Comparison of ENCODE assay signal across 8 cellular contexts in the genomic region with DNA sequence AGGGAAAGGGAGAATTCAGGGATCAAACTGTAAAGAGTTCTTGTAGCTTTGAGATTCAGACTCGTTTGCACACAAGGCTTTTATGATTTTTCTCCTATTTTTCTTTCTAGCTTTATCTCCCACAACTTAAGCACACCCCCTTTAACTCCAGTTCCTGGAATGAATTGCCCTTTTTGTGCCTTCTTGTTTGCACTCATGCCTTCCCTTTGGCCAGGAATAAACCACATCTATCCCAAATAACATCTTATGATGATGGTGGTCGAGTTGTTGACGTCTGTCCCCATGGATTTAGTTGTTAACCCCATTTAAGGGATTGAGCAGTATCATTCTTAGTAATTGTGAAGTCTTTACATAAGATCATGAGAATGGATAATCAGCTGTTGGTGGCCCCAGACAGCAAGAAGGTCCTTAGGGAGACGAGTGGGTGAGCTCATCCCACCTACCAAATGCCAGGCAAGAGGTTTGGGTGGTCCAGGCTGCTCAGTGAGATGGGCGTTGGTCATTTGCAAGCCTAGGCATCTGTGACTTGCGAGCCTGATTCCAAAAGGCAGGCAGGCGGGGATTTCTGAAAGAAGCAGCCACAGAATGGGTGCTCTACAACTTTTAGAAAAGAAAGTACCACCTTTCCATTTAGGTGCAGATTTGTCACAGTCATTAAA. TPM values are rescaled to one million over a fixed set of nuclear protein-coding genes. Genes with fewer than 3 reads are reported as not detected.
DNase-seq lines count a peak whose midpoint lies in the region; ATAC-seq, FAIRE-seq and TF ChIP-seq lines count a peak whose summit lies in the region.

No MANE protein-coding gene starts in this region.

- peak overlapping the region; percentile 91 for H3K4me2 ChIP-seq in K562 (ENCODE audit: insufficient read depth, low read length)

- DNase-seq in heart left ventricle (no peak), left cardiac atrium (no peak), K562 (ENCODE audit: extremely low read depth in 1 of 4, low spot score in 3 of 4) (no peak), mesothelial cell of epicardium (ENCODE audit: low spot score in 2 of 2, unreplicated experiment in 2 of 2) (no peak), aorta (no peak), CD1c-positive myeloid dendritic cell (ENCODE audit: extremely low spot score) (no peak), HuH-7 (ENCODE audit: low spot score) (no peak)

- H3K9ac ChIP-seq in K562 (ENCODE audit: insufficient read depth in 1 of 2, low read depth in 2 of 2, low read length in 2 of 2), result peak overlapping the region; percentile 78 to 86

- TF ChIP-seq RAD21 in K562 (CRISPR knock-in tag; conservative IDR thresholded peaks at IDR 0.05 in 1 of 2, IDR thresholded peaks at IDR 0.05 in 1 of 2), result no peak

- H3K4me3 Mint-ChIP-seq in mesothelial cell of epicardium, result peak overlapping the region; percentile 90

- H4K20me1 ChIP-seq in K562 (replicated peaks; ENCODE audit: control insufficient read depth, insufficient read depth, low read length), result peaks cover 38% of the 10 kb centered on the region

- peaks cover 0 to 62% (median 48%) of the 10 kb centered on the region in 12 donors for H3K4me1 ChIP-seq in heart left ventricle
- H3K4me1 ChIP-seq in K562 (replicated peaks in 1 of 2; ENCODE audit: control insufficient read depth in 2 of 2, insufficient read depth in 2 of 2, low read length in 2 of 2), result peaks cover 37% of the 10 kb centered on the region in 2 experiments
- H3K4me1 ChIP-seq in aorta (ENCODE audit: control insufficient read depth in 1 of 2, insufficient read depth in 2 of 2, low read length in 2 of 2), result peaks cover 0 to 1% of the 10 kb centered on the region in 2 donors

- H3K9me3 Mint-ChIP-seq in mesothelial cell of epicardium, result no peaks in the 10 kb centered on the region

- intact Hi-C loops in heart left ventricle (cut with DNase I) (loop anchor here in 1 of 10 donors (10.0 kb wide), 1 partner anchor 297 kb away; the partner anchor contains the start of gene RIPK1), left cardiac atrium (cut with DNase I) (no loop called here), K562 (cut with micrococcal nuclease) (no loop called here), aorta (cut with DNase I) (no loop called here)

- H3K9me3 ChIP-seq in heart left ventricle (no peaks in the 10 kb centered on the region), K562 (replicated peaks; ENCODE audit: control insufficient read depth, insufficient read depth, low read depth, low read length) (no peaks in the 10 kb centered on the region; the same call in 1 of the 2 replicates), aorta (ENCODE audit: control insufficient read depth, low read length) (no peaks in the 10 kb centered on the region)

- POLR2A ChIA-PET in K562 (lab: Yijun Ruan, JAX), result interaction anchor here (0.5 to 10.9 kb wide), 10 partner anchors 9 to 336 kb away, joined by 3 to 151 read pairs (median 4); partner anchors contain the start of gene SERPINB1

- peaks cover 0 to 24% (median 13%) of the 10 kb centered on the region in 9 donors for H3K36me3 ChIP-seq in heart left ventricle
- peaks cover 52% of the 10 kb centered on the region for H3K36me3 ChIP-seq in K562 (ENCODE audit: control insufficient read depth, insufficient read depth, low read length)
- H3K36me3 ChIP-seq in aorta (ENCODE audit: control insufficient read depth in 1 of 2, insufficient read depth in 2 of 2, low read length in 1 of 2), result no peaks in the 10 kb centered on the region

- CTCF ChIA-PET in K562 (lab: Yijun Ruan, JAX; ENCODE audit: low intra/inter-chr PET ratio), result interaction anchor here (0.6 kb wide), 1 partner anchor 184 kb away, joined by 3 read pairs; no protein-coding TSS in a partner anchor

- TF ChIP-seq CTCF in heart left ventricle (IDR thresholded peaks at IDR 0.05), result no peak
- no peak for TF ChIP-seq CTCF in K562 (IDR thresholded peaks at IDR 0.05 in 2 of 3, conservative IDR thresholded peaks at IDR 0.05 in 1 of 3; ENCODE audit: insufficient read depth in 2 of 3, low read depth in 1 of 3, low read length in 3 of 3)
- no peak for TF ChIP-seq CTCF in mesothelial cell of epicardium (IDR thresholded peaks at IDR 0.05; ENCODE audit: unreplicated experiment)

- in situ Hi-C loops in K562 (cut with MboI), result no loop called here

- TSS peak; percentile 40 for BruUV-seq in K562 (replicated peaks; lab: Mats Ljungman, UMichigan)

- ATAC-seq in heart left ventricle (no peak), left cardiac atrium (no peak), K562 (no peak), aorta (ENCODE audit: low FRiP score) (no peak), GM18505 (IDR thresholded peaks at IDR 0.05; ENCODE audit: unreplicated experiment) (no peak)

- H3K4me3 ChIP-seq in heart left ventricle, result peak overlapping the region in 11 of 12 donors; percentile 71 to 94 (median 85)
- H3K4me3 ChIP-seq in K562, result peak overlapping the region; percentile 78
- H3K4me3 ChIP-seq in aorta (ENCODE audit: low read length in 2 of 2), result peak overlapping the region; percentile 63 to 92

- no peak overlapping the region for H2AFZ ChIP-seq in K562 (ENCODE audit: low read depth, low read length)

- peaks cover 42% of the 10 kb centered on the region for H3K4me1 Mint-ChIP-seq in mesothelial cell of epicardium

- TF ChIP-seq EP300 in K562 (IDR thresholded peaks at IDR 0.05; ENCODE audit: low read length), result no peak

- no peaks in the 10 kb centered on the region for H3K27me3 Mint-ChIP-seq in mesothelial cell of epicardium (ENCODE audit: low read depth)

- no peaks in the 10 kb centered on the region for H3K36me3 Mint-ChIP-seq in mesothelial cell of epicardium

- no peak for FAIRE-seq in K562 (lab: Jason Lieb, UNC)

- peaks cover 72% of the 10 kb centered on the region for H3K79me2 ChIP-seq in K562 (ENCODE audit: control insufficient read depth, insufficient read depth, low read length)

- WGBS in heart left ventricle, 4 donors, result 26 to 30% (median 29%) methylated on average over 7 of the region's 7 CpGs
- WGBS in K562 (ENCODE audit: insufficient coverage, low coverage, missing lambda C conversion rate), result 9% methylated on average over 7 of the region's 7 CpGs
- 0 to 6% methylated on average over 7 of the region's 7 CpGs for WGBS in aorta, 2 donors

- peak overlapping the region; percentile 26 for H3K27ac Mint-ChIP-seq in mesothelial cell of epicardium

- TF ChIP-seq POLR2A in heart left ventricle (IDR thresholded peaks at IDR 0.05), result no peak
- TF ChIP-seq POLR2A in K562 (conservative IDR thresholded peaks at IDR 0.05), result no peak
- TF ChIP-seq POLR2A in GM18505 (IDR thresholded peaks at IDR 0.05; ENCODE audit: borderline replicate concordance, extremely low read depth, insufficient read depth, insufficient read length), result no peak

- H3K9me1 ChIP-seq in K562 (ENCODE audit: control insufficient read depth, insufficient read depth, low read length), result no peaks in the 10 kb centered on the region

- H3K27ac ChIP-seq in heart left ventricle (peak overlapping the region in 11 of 12 donors; percentile 3 to 99 (median 97)), K562 (ENCODE audit: extremely low read depth, low read depth, low read length) (no peak overlapping the region; the same call in 1 of the 3 replicates), aorta (ENCODE audit: low read depth in 1 of 2, low read length in 2 of 2) (no peak overlapping the region)

- H3K27me3 ChIP-seq in heart left ventricle, result no peaks in the 10 kb centered on the region
- no peaks in the 10 kb centered on the region for H3K27me3 ChIP-seq in K562 (ENCODE audit: control insufficient read depth in 2 of 2, insufficient read depth in 2 of 2, low read length in 2 of 2)
- H3K27me3 ChIP-seq in aorta (ENCODE audit: control insufficient read depth in 1 of 2, insufficient read depth in 2 of 2, low read length in 1 of 2), result no peaks in the 10 kb centered on the region

RNA-seq across cellular contexts. Expression of gene WRNIP1, which starts 2.3 kb away (rescaled TPM):
- 10 to 100 TPM; 32.1 to 64.1 (median 34.7) TPM for total RNA-seq in heart left ventricle
- 10 to 100 TPM; 32.7 to 39.0 TPM for polyA plus RNA-seq in heart left ventricle
- 10 to 100 TPM; 34.8 to 36.9 TPM for total RNA-seq in left cardiac atrium
- 22.1 and 23.9 TPM in 2 replicates for total RNA-seq in K562 (2011; cell fraction: chromatin; rRNA removed; ENCODE audit: low replicate concordance)
- total RNA-seq in K562 (2011; cell fraction: nucleolus; rRNA removed), result 25.7 and 28.6 TPM in 2 replicates
- total RNA-seq in K562 (2011; cell fraction: nucleoplasm; rRNA removed), result 23.4 and 25.1 TPM in 2 replicates
- total RNA-seq in K562 (2014; rRNA removed), result 57.6 and 66.2 TPM in 2 replicates
- 35.8 and 41.6 TPM in 2 replicates for total RNA-seq in K562 (2014; rRNA removed; fragmentation: Illumina TruSeq; extraction: Trizol)
- total RNA-seq in K562 (2015; rRNA removed; fragmentation: Illumina TruSeq; extraction: Trizol), result 57.9 and 59.8 TPM in 2 replicates
- total RNA-seq in K562 (2021), result 43.6 and 48.6 TPM in 2 replicates
- 38.9 and 44.1 TPM in 2 replicates for polyA plus RNA-seq in K562 (2011; rRNA removed)
- polyA plus RNA-seq in K562 (2011; cell fraction: cytosol; rRNA removed), result 48.7 and 64.2 TPM in 2 replicates
- polyA plus RNA-seq in K562 (2011; cell fraction: nucleus; rRNA removed), result 70.8 and 98.6 TPM in 2 replicates
- 48.5 and 50.6 TPM in 2 replicates for polyA plus RNA-seq in K562 (2012)
- 52.1 and 63.6 TPM in 2 replicates for polyA plus RNA-seq in K562 (2014; fragmentation: Illumina TruSeq; extraction: Trizol)
- polyA plus RNA-seq in K562 (2014; fragmentation: Nextera tagmentation; extraction: Ambion mirVana), result 10 to 100 TPM; 13.2 to 15.9 TPM
- 58.3 and 59.8 TPM in 2 replicates for polyA plus RNA-seq in K562 (2014; rRNA removed)
- 32.3 and 38.6 TPM in 2 replicates for polyA minus RNA-seq in K562 (2011; rRNA and poly(A)+ RNA removed)
- 23.3 and 23.9 TPM in 2 replicates for polyA minus RNA-seq in K562 (2011; cell fraction: cytosol; rRNA and poly(A)+ RNA removed)
- polyA minus RNA-seq in K562 (2011; cell fraction: nucleus; rRNA and poly(A)+ RNA removed), result 36.5 and 48.5 TPM in 2 replicates
- total RNA-seq in mesothelial cell of epicardium, result 36.4 to 41.3 TPM (median 40.8 TPM) in 3 replicates
- total RNA-seq in aorta, result 10 to 100 TPM; 36.8 to 39.7 TPM
- 10 to 100 TPM; 23.2 to 40.3 TPM for polyA plus RNA-seq in aorta

RNA-seq across cellular contexts. Expression of gene MYLK4, which starts 16.7 kb away (rescaled TPM):
- 1 to 10 TPM in 3 of 9 donors, under 1 TPM in 6; 0.28 to 1.6 (median 0.80) TPM for total RNA-seq in heart left ventricle
- polyA plus RNA-seq in heart left ventricle, result under 1 TPM; 0.14 to 0.38 TPM
- total RNA-seq in left cardiac atrium, result 1 to 10 TPM; 1.6 to 2.6 TPM
- total RNA-seq in K562 (2011; cell fraction: chromatin; rRNA removed; ENCODE audit: low replicate concordance), result 0.07 and 0.16 TPM in 2 replicates
- under 0.01 TPM in 1 of 2 replicates, not detected in the other for total RNA-seq in K562 (2011; cell fraction: nucleolus; rRNA removed)
- 0.07 TPM in 1 of 2 replicates, not detected in the other for total RNA-seq in K562 (2011; cell fraction: nucleoplasm; rRNA removed)
- 0.04 and 0.09 TPM in 2 replicates for total RNA-seq in K562 (2014; rRNA removed)
- total RNA-seq in K562 (2014; rRNA removed; fragmentation: Illumina TruSeq; extraction: Trizol), result 0.04 and 0.06 TPM in 2 replicates
- total RNA-seq in K562 (2015; rRNA removed; fragmentation: Illumina TruSeq; extraction: Trizol), result 0.07 and 0.15 TPM in 2 replicates
- 0.02 and 0.07 TPM in 2 replicates for total RNA-seq in K562 (2021)
- 0.03 and 0.09 TPM in 2 replicates for polyA plus RNA-seq in K562 (2011; rRNA removed)
- 0.01 and 0.09 TPM in 2 replicates for polyA plus RNA-seq in K562 (2011; cell fraction: cytosol; rRNA removed)
- 0.30 and 0.67 TPM in 2 replicates for polyA plus RNA-seq in K562 (2011; cell fraction: nucleus; rRNA removed)
- polyA plus RNA-seq in K562 (2012), result 0.07 and 0.25 TPM in 2 replicates
- 0.03 and 0.06 TPM in 2 replicates for polyA plus RNA-seq in K562 (2014; fragmentation: Illumina TruSeq; extraction: Trizol)
- polyA plus RNA-seq in K562 (2014; fragmentation: Nextera tagmentation; extraction: Ambion mirVana), result under 1 TPM; 0.01 to 0.03 TPM
- 0.15 and 0.30 TPM in 2 replicates for polyA plus RNA-seq in K562 (2014; rRNA removed)
- polyA minus RNA-seq in K562 (2011; rRNA and poly(A)+ RNA removed), result 0.09 TPM in 1 of 2 replicates, not detected in the other
- polyA minus RNA-seq in K562 (2011; cell fraction: cytosol; rRNA and poly(A)+ RNA removed), result not detected in 2 replicates
- polyA minus RNA-seq in K562 (2011; cell fraction: nucleus; rRNA and poly(A)+ RNA removed), result under 0.01 and 0.22 TPM in 2 replicates
- 0.86 to 0.97 TPM (median 0.89 TPM) in 3 replicates for total RNA-seq in mesothelial cell of epicardium
- total RNA-seq in aorta, result 1 to 10 TPM; 1.4 to 1.7 TPM
- 1 to 10 TPM in 1 of 2 donors, under 1 TPM in 1; 0.38 to 2.5 TPM for polyA plus RNA-seq in aorta

Comparison
In these comparisons a context has a peak if more than half of its experiments do, and no peak if none do; other contexts are left out.
1. H3K27ac ChIP-seq: peak in heart left ventricle (11 of 12); none in K562 (single experiment) and aorta (0 of 2).
2. Peak in every context shown above with its lines, with median percentiles within 50 percentile points of each other: H3K4me3 ChIP-seq.